1 cellular context compared by ENCODE assay signal in the genomic region with DNA sequence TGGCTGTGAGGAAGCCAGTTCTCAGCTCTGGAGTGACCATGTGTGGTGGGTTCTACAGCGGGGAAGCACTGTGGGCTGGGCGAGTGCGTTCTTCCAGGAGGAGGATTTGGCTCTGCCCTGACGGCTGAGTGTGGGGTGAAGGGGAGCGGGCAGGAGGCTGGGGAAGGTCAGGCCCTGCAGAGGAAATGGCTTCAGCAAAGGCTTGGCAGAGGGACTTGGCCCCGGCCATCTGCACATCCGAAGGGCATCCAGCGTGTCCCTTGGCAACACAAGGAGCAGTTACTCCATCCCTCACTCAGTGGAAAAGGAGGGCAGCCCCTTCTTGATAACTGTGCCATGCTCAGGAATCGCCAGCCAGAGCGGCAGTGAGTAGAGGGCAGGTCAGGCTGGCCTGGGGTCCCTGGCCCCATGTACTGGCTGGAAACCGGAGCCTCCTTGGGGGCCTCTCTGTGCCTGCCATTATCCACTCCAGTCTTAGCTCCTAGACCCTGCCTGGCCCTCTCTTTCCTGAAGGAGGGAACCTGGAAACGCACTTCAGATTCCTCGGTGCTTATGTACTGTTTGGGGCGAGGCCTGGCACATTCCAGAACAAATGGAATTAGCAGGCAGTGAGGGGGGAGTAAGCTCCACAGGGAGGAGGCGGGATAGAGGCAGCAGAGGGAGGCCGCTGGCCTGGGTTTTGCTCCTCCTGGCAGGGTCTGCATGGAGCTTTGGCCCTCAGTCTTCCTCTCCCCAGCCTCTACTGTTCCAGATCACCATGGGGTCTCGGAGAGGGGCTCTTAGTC.
TF ChIP-seq lines count a peak whose summit lies in the region.

No MANE protein-coding gene starts in this region.

TF ChIP-seq in H1, 55 proteins besides CTCF, POLR2A, EP300 and RAD21 (continued from another document):
- no peak for TF ChIP-seq CHD7 (IDR thresholded peaks at IDR 0.05; ENCODE audit: insufficient replicate concordance, low read length)
- no peak for TF ChIP-seq YY1 (IDR thresholded peaks at IDR 0.05; ENCODE audit: low read depth, low read length)
- no peak for TF ChIP-seq TAF1 (IDR thresholded peaks at IDR 0.05; ENCODE audit: low read depth, low read length)
- no peak for TF ChIP-seq SIN3A (conservative IDR thresholded peaks at IDR 0.05 in 1 of 2, IDR thresholded peaks at IDR 0.05 in 1 of 2; ENCODE audit: low read depth in 1 of 2, low read length in 2 of 2)
- no peak for TF ChIP-seq SP4 (IDR thresholded peaks at IDR 0.05; ENCODE audit: low read length)
- TF ChIP-seq BACH1 (IDR thresholded peaks at IDR 0.05; ENCODE audit: low read length) = no peak
- no peak for TF ChIP-seq TAF7 (optimal IDR thresholded peaks at IDR 0.05; ENCODE audit: borderline replicate concordance, low read depth, low read length)
- no peak for TF ChIP-seq HDAC2 (IDR thresholded peaks at IDR 0.05; ENCODE audit: borderline replicate concordance in 1 of 2, low read depth in 2 of 2, low read length in 2 of 2)
- TF ChIP-seq BRCA1 (IDR thresholded peaks at IDR 0.05; ENCODE audit: low read depth, low read length) = no peak
- no peak for TF ChIP-seq FOSL1 (IDR thresholded peaks at IDR 0.05; ENCODE audit: insufficient read depth, low read depth, low read length)
- TF ChIP-seq CBX5 (IDR thresholded peaks at IDR 0.05; ENCODE audit: low read depth, low read length) = no peak
- no peak for TF ChIP-seq TCF12 (IDR thresholded peaks at IDR 0.05; ENCODE audit: low read depth, low read length)
- no peak for TF ChIP-seq RXRA (IDR thresholded peaks at IDR 0.05; ENCODE audit: insufficient read depth, low read depth, low read length)
- TF ChIP-seq EZH2 (IDR thresholded peaks at IDR 0.05; ENCODE audit: low read depth, low read length, severe bottlenecking) = no peak
TF ChIP-seq in H1: peak in this region for 0.
